1 cellular context compared by ENCODE assay signal in genomic region chr17:39487490-39487889, GRCh38.
TF ChIP-seq lines count a peak whose summit lies in the region.

No MANE protein-coding gene starts in this region.

TF ChIP-seq in HEK293, 187 proteins besides CTCF, POLR2A, EP300 and RAD21:
- TF ChIP-seq ZNF362 (tag by site-specific recombination; IDR thresholded peaks at IDR 0.05) = peak; percentile 57; the same call in 1 of the 2 replicates
